In the genomic region with DNA sequence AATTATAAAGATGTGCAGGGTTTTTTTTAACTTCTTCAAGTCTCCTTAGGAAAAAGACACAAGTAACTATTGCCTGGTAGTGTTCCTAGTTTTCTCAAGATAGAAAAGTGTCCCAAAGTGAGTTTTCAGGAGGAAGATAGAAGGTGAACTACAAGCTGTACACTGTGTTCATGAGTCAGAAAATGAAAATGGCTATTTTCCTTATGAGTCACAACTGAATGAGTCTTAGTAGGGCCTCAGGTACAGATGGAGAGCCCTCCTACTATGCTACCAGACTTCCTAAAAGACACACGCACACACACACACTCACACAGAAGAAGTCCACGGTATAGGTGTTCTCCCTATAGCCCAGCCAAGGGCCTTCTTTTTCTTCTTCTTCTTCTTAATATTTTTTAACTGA, we compare ENCODE assay signal across 12 cellular contexts. TPM values are rescaled to one million over a fixed set of nuclear protein-coding genes. Genes with fewer than 3 reads are reported as not detected.
DNase-seq lines count a peak whose midpoint lies in the region; ATAC-seq and TF ChIP-seq lines count a peak whose summit lies in the region.
"Had no signal": no experiment of that assay in that cellular context is flagged by ENCODE, and none has a peak within 500 bp of the region (broad histone marks: within the 10 kb centered on the region; RNA-seq: fewer than 3 reads in every experiment).

No MANE protein-coding gene starts in this region.

- ATAC-seq in HG02852 (IDR thresholded peaks at IDR 0.05; ENCODE audit: unreplicated experiment) = peak; percentile 36
- no peak for ATAC-seq in GM21367 (IDR thresholded peaks at IDR 0.05; ENCODE audit: unreplicated experiment)
- ATAC-seq in HG02973 (IDR thresholded peaks at IDR 0.05; ENCODE audit: unreplicated experiment) = no peak

- no peak overlapping the region for H3K27ac ChIP-seq in osteoblast (ENCODE audit: low read depth, low read length)

- no peaks in the 10 kb centered on the region for H3K36me3 ChIP-seq in adipocyte (ENCODE audit: control insufficient read depth, insufficient read depth, low read length, severe bottlenecking)
- no peaks in the 10 kb centered on the region for H3K36me3 ChIP-seq in osteoblast (ENCODE audit: insufficient read depth, low read length)

- peaks cover 78% of the 10 kb centered on the region for H3K79me2 ChIP-seq in osteoblast (ENCODE audit: insufficient read depth, low read length)

- H3K4me1 ChIP-seq in adipocyte (ENCODE audit: control insufficient read depth, insufficient read depth, low read length) = peaks cover 21% of the 10 kb centered on the region
- H3K4me1 ChIP-seq in osteoblast (ENCODE audit: insufficient read depth, low read length) = peaks cover 25% of the 10 kb centered on the region

- peak overlapping the region; percentile 90 for H3K4me2 ChIP-seq in osteoblast (ENCODE audit: insufficient read depth, low read length)

- peak overlapping the region; percentile 88 for H3K4me3 ChIP-seq in GM12864 (ENCODE audit: low read depth, low read length)
- peak overlapping the region; percentile 83 for H3K4me3 ChIP-seq in adipocyte (ENCODE audit: low read length)
- no peak overlapping the region for H3K4me3 ChIP-seq in osteoblast (ENCODE audit: insufficient read depth, low read length)

- peaks cover 38% of the 10 kb centered on the region for H4K20me1 ChIP-seq in osteoblast (ENCODE audit: insufficient read depth, low read length)

- H3K9me3 ChIP-seq in adipocyte (ENCODE audit: control insufficient read depth, low read length) (no peaks in the 10 kb centered on the region), osteoblast (ENCODE audit: low read depth, low read length) (no peaks in the 10 kb centered on the region)

- TF ChIP-seq CTCF in GM12864 (IDR thresholded peaks at IDR 0.05; ENCODE audit: low read depth, low read length, missing control alignments) (no peak), osteoblast (IDR thresholded peaks at IDR 0.05; ENCODE audit: extremely low read depth, low read depth, low read length) (no peak)

- H3K9ac ChIP-seq in adipocyte (ENCODE audit: low read length) = no peak overlapping the region

- H2AFZ ChIP-seq in osteoblast (ENCODE audit: low read length) = no peak overlapping the region

- H3K27me3 ChIP-seq in adipocyte (replicated peaks; ENCODE audit: control insufficient read depth, insufficient read depth, low read length) (no peaks in the 10 kb centered on the region), osteoblast (ENCODE audit: insufficient read depth, low read length) (no peaks in the 10 kb centered on the region)

- DNase-seq in GM12864 (ENCODE audit: low read depth) (no peak), adipocyte (ENCODE audit: low read depth) (no peak), osteoblast (ENCODE audit: insufficient read length, low spot score, missing footprints) (peak; percentile 56), amygdala (lab: John Stamatoyannopoulos, UW) (no peak)
- DNase-seq in activated naive CD4-positive, alpha-beta T cell treated with anti-CD3 and anti-CD28 coated beads, Interleukin-2, amount 50 U/mL, for 16 hours = no peak
- DNase-seq: activated CD4-positive, alpha-beta T cell treated with anti-CD3 and anti-CD28 coated beads, Interleukin-2, amount 50 U/mL, for 48 hours; GDM1; NCI-H345; nephron progenitor cell had no signal

RNA-seq across cellular contexts. Expression of gene MYO1E, which starts 3.1 kb away (rescaled TPM):
- 220 and 336 TPM in 2 replicates for total RNA-seq in osteoblast
